23 cellular contexts compared by ENCODE assay signal in the genomic region with DNA sequence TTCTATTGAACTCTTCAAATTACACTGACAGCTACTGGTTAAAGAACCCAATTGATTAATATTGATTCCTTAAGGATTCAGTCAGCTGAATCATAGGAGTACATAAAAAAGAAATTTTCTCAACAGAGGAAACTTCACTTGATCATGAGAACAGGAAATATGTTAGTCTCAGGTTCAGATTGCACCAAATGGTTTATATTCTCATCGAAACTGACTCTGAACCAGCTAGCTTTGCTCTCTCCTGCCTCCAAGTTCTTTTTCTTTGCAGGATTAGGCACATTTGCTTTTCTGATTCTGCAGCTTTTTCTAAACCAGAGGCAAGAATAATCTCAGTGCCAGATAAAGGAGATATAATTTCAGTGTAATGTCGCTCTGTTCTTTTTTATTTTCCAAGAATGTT. TPM values are rescaled to one million over a fixed set of nuclear protein-coding genes. Genes with fewer than 3 reads are reported as not detected.
DNase-seq lines count a peak whose midpoint lies in the region; ATAC-seq, FAIRE-seq and TF ChIP-seq lines count a peak whose summit lies in the region.
"Had no signal": no experiment of that assay in that cellular context is flagged by ENCODE, and none has a peak within 500 bp of the region (broad histone marks: within the 10 kb centered on the region; RNA-seq: fewer than 3 reads in every experiment).

No MANE protein-coding gene starts in this region.

- no peak for TF ChIP-seq POLR2A in GM12891 (IDR thresholded peaks at IDR 0.05; ENCODE audit: low read depth, low read length)

- no peaks in the 10 kb centered on the region for H3K27me3 Mint-ChIP-seq in activated naive CD4-positive, alpha-beta T cell treated with anti-CD3 and anti-CD28 coated beads for 36 hours (ENCODE audit: low read depth)
- H3K27me3 Mint-ChIP-seq in naive thymus-derived CD4-positive, alpha-beta T cell, result no peaks in the 10 kb centered on the region

- POLR2A ChIA-PET in naive thymus-derived CD4-positive, alpha-beta T cell (lab: Charles Lee), result no interaction called here

- no peak for DNase-seq in activated naive CD4-positive, alpha-beta T cell treated with anti-CD3 and anti-CD28 coated beads for 36 hours
- DNase-seq in activated naive CD4-positive, alpha-beta T cell (lab: John Stamatoyannopoulos, UW), result no peak
- DNase-seq in GM12891 (ENCODE audit: insufficient read length, low spot score) (no peak), GM19239 (ENCODE audit: insufficient read length, low spot score) (no peak), foreskin fibroblast (no peak)
- DNase-seq in naive thymus-derived CD4-positive, alpha-beta T cell, result no peak
- DNase-seq: ACHN; BE2C; C1 segment of cervical spinal cord; CD4-positive, CD25-positive, alpha-beta regulatory T cell; CD8-positive, alpha-beta memory T cell; COR-L47; DMS 273 treated with DMSO at 0.1 percent for 48 hours; DMS53; DND-41; EL; H9; KG1 had no signal

- peak; percentile 82 for FAIRE-seq in GM12891 (lab: Jason Lieb, UNC)
- FAIRE-seq in GM19239 (lab: Jason Lieb, UNC), result peak; percentile 77
- FAIRE-seq: A204.1, H1 had no signal

- no peaks in the 10 kb centered on the region for H3K27me3 ChIP-seq in naive thymus-derived CD4-positive, alpha-beta T cell (ENCODE audit: control insufficient read depth in 2 of 2, insufficient read depth in 2 of 2, low read length in 2 of 2)
- H3K27me3 ChIP-seq: BE2C had no signal

- H3K4me3 ChIP-seq in naive thymus-derived CD4-positive, alpha-beta T cell (ENCODE audit: low read length), result no peak overlapping the region
- no peak overlapping the region for H3K4me3 ChIP-seq in foreskin fibroblast (ENCODE audit: low read depth in 1 of 2, low read length in 2 of 2)

- TF ChIP-seq CTCF in foreskin fibroblast (IDR thresholded peaks at IDR 0.05; ENCODE audit: low read depth, low read length), result no peak

- intact Hi-C loops in activated naive CD4-positive, alpha-beta T cell treated with anti-CD3 and anti-CD28 coated beads for 36 hours (cut with micrococcal nuclease), result no loop called here
- intact Hi-C loops in naive thymus-derived CD4-positive, alpha-beta T cell (cut with micrococcal nuclease), result loop anchor here in 1 of 2 donors (5.0 kb wide), 1 partner anchor 33 kb away; a partner anchor contains a TSS

- no peak overlapping the region for H3K4me3 Mint-ChIP-seq in activated naive CD4-positive, alpha-beta T cell treated with anti-CD3 and anti-CD28 coated beads for 36 hours
- H3K4me3 Mint-ChIP-seq in naive thymus-derived CD4-positive, alpha-beta T cell, result peak overlapping the region in 7 of 10 donors; percentile 34 to 77 (median 49)
- H3K4me3 Mint-ChIP-seq: CD4-positive, CD25-positive, alpha-beta regulatory T cell; CD8-positive, alpha-beta memory T cell; H9 had no signal

- H3K27ac ChIP-seq in naive thymus-derived CD4-positive, alpha-beta T cell (ENCODE audit: low read depth, low read length), result no peak overlapping the region

- peaks cover 0 to 23% of the 10 kb centered on the region in 2 donors for H3K4me1 ChIP-seq in naive thymus-derived CD4-positive, alpha-beta T cell (ENCODE audit: control insufficient read depth in 2 of 2, insufficient read depth in 2 of 2, low read length in 2 of 2)
- H3K4me1 ChIP-seq: BE2C had no signal

- H3K36me3 ChIP-seq in naive thymus-derived CD4-positive, alpha-beta T cell (ENCODE audit: control insufficient read depth in 2 of 3, insufficient read depth in 3 of 3, low read length in 3 of 3), result no peaks in the 10 kb centered on the region
- H3K36me3 ChIP-seq: BE2C had no signal

- no peaks in the 10 kb centered on the region for H3K9me3 ChIP-seq in naive thymus-derived CD4-positive, alpha-beta T cell (ENCODE audit: control insufficient read depth in 2 of 3, low read length in 3 of 3)
- H3K9me3 ChIP-seq: BE2C had no signal

- ATAC-seq in naive thymus-derived CD4-positive, alpha-beta T cell, result no peak
- ATAC-seq in GM18858 (IDR thresholded peaks at IDR 0.05; ENCODE audit: unreplicated experiment) (no peak), GM21423 (IDR thresholded peaks at IDR 0.05; ENCODE audit: unreplicated experiment) (no peak)

- no peaks in the 10 kb centered on the region for H3K36me3 Mint-ChIP-seq in activated naive CD4-positive, alpha-beta T cell treated with anti-CD3 and anti-CD28 coated beads for 36 hours (ENCODE audit: low read depth)
- peaks cover 0 to 16% (median 9%) of the 10 kb centered on the region in 5 donors for H3K36me3 Mint-ChIP-seq in naive thymus-derived CD4-positive, alpha-beta T cell

- CTCF ChIA-PET in activated naive CD4-positive, alpha-beta T cell treated with anti-CD3 and anti-CD28 coated beads for 36 hours (lab: Charles Lee), result no interaction called here
- CTCF ChIA-PET in naive thymus-derived CD4-positive, alpha-beta T cell (lab: Charles Lee), result no interaction called here

- H3K4me1 Mint-ChIP-seq in activated naive CD4-positive, alpha-beta T cell treated with anti-CD3 and anti-CD28 coated beads for 36 hours (ENCODE audit: low read depth), result peaks cover 25% of the 10 kb centered on the region
- peaks cover 11 to 45% (median 41%) of the 10 kb centered on the region in 7 donors for H3K4me1 Mint-ChIP-seq in naive thymus-derived CD4-positive, alpha-beta T cell

- H3K9me3 Mint-ChIP-seq in activated naive CD4-positive, alpha-beta T cell treated with anti-CD3 and anti-CD28 coated beads for 36 hours, result no peaks in the 10 kb centered on the region
- peaks cover 0 to 1% (median 0%) of the 10 kb centered on the region in 11 donors for H3K9me3 Mint-ChIP-seq in naive thymus-derived CD4-positive, alpha-beta T cell
- H3K9me3 Mint-ChIP-seq: CD8-positive, alpha-beta memory T cell; H9 had no signal

- H3K27ac Mint-ChIP-seq in activated naive CD4-positive, alpha-beta T cell treated with anti-CD3 and anti-CD28 coated beads for 36 hours, result peak overlapping the region; percentile 12
- H3K27ac Mint-ChIP-seq in naive thymus-derived CD4-positive, alpha-beta T cell, result peak overlapping the region in 4 of 9 donors; percentile 1 to 63 (median 18)
- H3K27ac Mint-ChIP-seq: CD8-positive, alpha-beta memory T cell; H9 had no signal

TF ChIP-seq in GM12891, 5 proteins besides CTCF, POLR2A, EP300 and RAD21:
- TF ChIP-seq PAX5 (IDR thresholded peaks at IDR 0.05; ENCODE audit: insufficient read depth, low read length, severe bottlenecking) (no peak), POLR2AphosphoS5 (IDR thresholded peaks at IDR 0.05; ENCODE audit: low read depth, low read length) (no peak), TAF1 (IDR thresholded peaks at IDR 0.05; ENCODE audit: low read depth, low read length) (no peak), POU2F2 (IDR thresholded peaks at IDR 0.05; ENCODE audit: low read depth, low read length) (no peak), SPI1 (IDR thresholded peaks at IDR 0.05; ENCODE audit: low read depth, low read length) (no peak)

RNA-seq across cellular contexts. Expression of a gene that starts 33.2 kb away (rescaled TPM):
- 10 to 100 TPM; 19.1 to 22.2 TPM for total RNA-seq in activated naive CD4-positive, alpha-beta T cell treated with anti-CD3 and anti-CD28 coated beads for 36 hours
- polyA plus RNA-seq in GM12891 (2012; ENCODE audit: low read depth, missing spikeins), result 254 TPM
- total RNA-seq in naive thymus-derived CD4-positive, alpha-beta T cell, result 100 to 1,000 TPM in 2 of 5 experiments, 10 to 100 TPM in 3; 26.9 to 174 (median 45.2) TPM
- 10 to 100 TPM; 86.6 to 94.6 TPM for polyA plus RNA-seq in naive thymus-derived CD4-positive, alpha-beta T cell
- total RNA-seq: G401 had no signal
